ENCODE assay signal across 8 cellular contexts in the genomic region with DNA sequence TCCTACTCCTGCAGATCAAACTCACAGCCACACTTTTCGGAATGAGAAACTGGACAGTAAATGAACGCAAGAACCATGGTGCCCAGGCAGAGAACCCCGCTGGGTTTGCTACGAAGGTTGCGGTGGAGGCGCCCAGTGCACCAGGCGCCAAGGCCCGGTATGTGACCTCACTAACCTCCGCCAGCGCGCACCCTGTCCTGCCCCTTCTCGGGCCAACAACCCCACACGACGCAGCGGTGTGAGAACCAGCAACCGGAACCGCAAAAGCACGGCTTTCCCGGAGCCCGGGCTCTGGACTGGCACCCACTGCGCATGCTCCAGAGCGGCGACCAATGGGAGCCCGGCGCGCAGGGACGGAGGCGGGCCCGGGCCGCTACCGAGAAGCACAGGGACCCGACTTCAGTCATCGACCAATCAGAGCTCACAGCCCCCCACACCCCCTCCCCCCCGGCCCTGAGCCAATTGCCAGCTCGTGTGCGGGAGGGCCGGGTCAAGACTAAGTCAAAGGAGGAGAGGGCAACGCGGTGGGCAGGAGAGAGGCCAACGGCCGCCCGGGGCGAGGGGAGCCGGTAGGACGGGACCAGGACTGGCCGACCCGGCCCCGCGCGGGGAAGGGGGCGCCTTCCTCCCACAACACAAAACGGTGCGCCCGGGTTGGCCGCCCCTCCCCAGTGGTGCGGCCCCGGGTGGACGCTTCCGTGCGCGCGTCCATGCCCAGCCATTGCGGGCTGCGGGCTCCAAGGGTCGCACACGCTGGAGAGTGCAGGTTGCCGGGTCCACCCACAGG. TPM values are rescaled to one million over a fixed set of nuclear protein-coding genes. Genes with fewer than 3 reads are reported as not detected.
DNase-seq lines count a peak whose midpoint lies in the region; ATAC-seq and TF ChIP-seq lines count a peak whose summit lies in the region.

No MANE protein-coding gene starts in this region.

- peak; percentile 85 for ATAC-seq in HG02571 (IDR thresholded peaks at IDR 0.05; ENCODE audit: unreplicated experiment)
- peak; percentile 98 for ATAC-seq in gastroesophageal sphincter

- no peak for TF ChIP-seq CTCF in GM06990 (IDR thresholded peaks at IDR 0.05; ENCODE audit: insufficient read depth, low read length, poor library complexity, severe bottlenecking)
- no peak for TF ChIP-seq CTCF in NB4 (IDR thresholded peaks at IDR 0.05; ENCODE audit: low read depth, low read length)
- TF ChIP-seq CTCF in gastroesophageal sphincter (IDR thresholded peaks at IDR 0.05) = no peak
- no peak for TF ChIP-seq CTCF in suprapubic skin (IDR thresholded peaks at IDR 0.05)

- in situ Hi-C loops in SK-MEL-5 (cut with HindIII; ENCODE audit: low pct_unique_long_range_greater_than_20kb, low sequenced_read_pairs) = no loop called here

- TF ChIP-seq POLR2A in NB4 (IDR thresholded peaks at IDR 0.05; ENCODE audit: extremely low read depth, insufficient read length) (peak; percentile 80), gastroesophageal sphincter (IDR thresholded peaks at IDR 0.05) (peak; percentile 48 to 59), suprapubic skin (IDR thresholded peaks at IDR 0.05) (peak in 1 of 2 donors; percentile 20)

- peak overlapping the region; percentile 91 for H3K27ac Mint-ChIP-seq in activated naive CD4-positive, alpha-beta T cell treated with anti-CD3 and anti-CD28 coated beads, Interleukin-2, amount 10 ng/mL, durations not matched to agents 7 days and 5 days

- H3K27ac ChIP-seq in gastroesophageal sphincter (peak overlapping the region; percentile 86 to 92 (median 90)), suprapubic skin (peak overlapping the region; percentile 77)

- peaks cover 0 to 16% (median 0%) of the 10 kb centered on the region in 3 donors for H3K4me1 ChIP-seq in gastroesophageal sphincter
- H3K4me1 ChIP-seq in suprapubic skin = peaks cover 13% of the 10 kb centered on the region

- H3K27me3 Mint-ChIP-seq in activated naive CD4-positive, alpha-beta T cell treated with anti-CD3 and anti-CD28 coated beads, Interleukin-2, amount 10 ng/mL, durations not matched to agents 7 days and 5 days = no peaks in the 10 kb centered on the region

- TF ChIP-seq EP300 in gastroesophageal sphincter (IDR thresholded peaks at IDR 0.05) = no peak
- TF ChIP-seq EP300 in suprapubic skin (IDR thresholded peaks at IDR 0.05) = no peak

- no CpG with 5 or more reads among the region's 67 CpGs for WGBS in gastroesophageal sphincter (ENCODE audit: low coverage in 1 of 2), 2 donors
- 44% methylated on average over 25 of the region's 67 CpGs for WGBS in suprapubic skin

- CTCF ChIA-PET in activated naive CD4-positive, alpha-beta T cell treated with anti-CD3 and anti-CD28 coated beads, Interleukin-2, amount 10 ng/mL, durations not matched to agents 7 days and 5 days (lab: Charles Lee) = no interaction called here

- peaks cover 9% of the 10 kb centered on the region for H3K36me3 Mint-ChIP-seq in activated naive CD4-positive, alpha-beta T cell treated with anti-CD3 and anti-CD28 coated beads, Interleukin-2, amount 10 ng/mL, durations not matched to agents 7 days and 5 days

- H3K36me3 ChIP-seq in GM06990 (ENCODE audit: control insufficient read depth, insufficient read depth, low read length) = no peaks in the 10 kb centered on the region
- no peaks in the 10 kb centered on the region for H3K36me3 ChIP-seq in gastroesophageal sphincter
- H3K36me3 ChIP-seq in suprapubic skin = no peaks in the 10 kb centered on the region

- H3K27me3 ChIP-seq in GM06990 (replicated peaks; ENCODE audit: control insufficient read depth, insufficient read depth, low read length) (no peaks in the 10 kb centered on the region), gastroesophageal sphincter (no peaks in the 10 kb centered on the region), suprapubic skin (no peaks in the 10 kb centered on the region)

- DNase-seq in GM06990 (ENCODE audit: extremely low read depth, insufficient read length) (peak; percentile 94), NB4 (ENCODE audit: low read depth) (peak; percentile 93), SK-MEL-5 (ENCODE audit: low read depth, low spot score) (peak; percentile 88), occipital lobe (lab: John Stamatoyannopoulos, UW) (peak; percentile 85), suprapubic skin (ENCODE audit: low spot score in 2 of 2) (peak; percentile 89 to 94)
- peak; percentile 90 for DNase-seq in activated naive CD4-positive, alpha-beta T cell treated with anti-CD3 and anti-CD28 coated beads, Interleukin-2, amount 10 ng/mL, durations not matched to agents 7 days and 5 days

- peak overlapping the region; percentile 82 for H3K4me3 ChIP-seq in GM06990 (replicated peaks; ENCODE audit: low read depth, low read length)
- H3K4me3 ChIP-seq in NB4 (ENCODE audit: low read depth, low read length) = peak overlapping the region; percentile 80
- H3K4me3 ChIP-seq in gastroesophageal sphincter = peak overlapping the region; percentile 73 to 88
- peak overlapping the region; percentile 71 for H3K4me3 ChIP-seq in suprapubic skin

- H3K9me3 ChIP-seq in gastroesophageal sphincter (no peaks in the 10 kb centered on the region), suprapubic skin (no peaks in the 10 kb centered on the region)

- no peaks in the 10 kb centered on the region for H3K9me3 Mint-ChIP-seq in activated naive CD4-positive, alpha-beta T cell treated with anti-CD3 and anti-CD28 coated beads, Interleukin-2, amount 10 ng/mL, durations not matched to agents 7 days and 5 days

- peak overlapping the region; percentile 86 for H3K4me3 Mint-ChIP-seq in activated naive CD4-positive, alpha-beta T cell treated with anti-CD3 and anti-CD28 coated beads, Interleukin-2, amount 10 ng/mL, durations not matched to agents 7 days and 5 days

- H3K4me1 Mint-ChIP-seq in activated naive CD4-positive, alpha-beta T cell treated with anti-CD3 and anti-CD28 coated beads, Interleukin-2, amount 10 ng/mL, durations not matched to agents 7 days and 5 days = peaks cover 36% of the 10 kb centered on the region

RNA-seq across cellular contexts. Expression of gene WAS, which starts 7.3 kb away (rescaled TPM):
- total RNA-seq in SK-MEL-5 (2014; rRNA removed; shearing (Covaris generic)) = 0.42 TPM in 1 of 2 replicates, not detected in the other
- 0.20 TPM in 1 of 2 replicates, not detected in the other for polyA plus RNA-seq in SK-MEL-5 (2015; cell fraction: cytosol; rRNA removed)
- 0.39 and 0.75 TPM in 2 replicates for polyA plus RNA-seq in SK-MEL-5 (2015; cell fraction: nucleus; rRNA removed)
- total RNA-seq in gastroesophageal sphincter = 1 to 10 TPM; 1.6 to 5.4 (median 3.7) TPM
- total RNA-seq in occipital lobe = 0.16 TPM
- 1 to 10 TPM in 3 of 4 donors, under 1 TPM in 1; 0.68 to 5.2 (median 3.5) TPM for total RNA-seq in suprapubic skin

RNA-seq across cellular contexts. Expression of gene SUV39H1, which starts 20.2 kb away (rescaled TPM):
- 6.5 and 6.9 TPM in 2 replicates for total RNA-seq in SK-MEL-5 (2014; rRNA removed; shearing (Covaris generic))
- polyA plus RNA-seq in SK-MEL-5 (2015; cell fraction: cytosol; rRNA removed) = 13.8 and 17.9 TPM in 2 replicates
- polyA plus RNA-seq in SK-MEL-5 (2015; cell fraction: nucleus; rRNA removed) = 21.4 and 34.1 TPM in 2 replicates
- 10 to 100 TPM in 1 of 4 donors, 1 to 10 TPM in 3; 3.4 to 11.7 (median 5.1) TPM for total RNA-seq in gastroesophageal sphincter
- 2.8 TPM for total RNA-seq in occipital lobe
- total RNA-seq in suprapubic skin = 10 to 100 TPM in 1 of 4 donors, 1 to 10 TPM in 3; 5.9 to 15.1 (median 8.7) TPM

Comparison
In these comparisons a context has a peak if more than half of its experiments do, and no peak if none do; other contexts are left out.
1. Peak in every context shown above with its lines: DNase-seq, ATAC-seq, H3K4me3 ChIP-seq and H3K27ac ChIP-seq.